In the genomic region with DNA sequence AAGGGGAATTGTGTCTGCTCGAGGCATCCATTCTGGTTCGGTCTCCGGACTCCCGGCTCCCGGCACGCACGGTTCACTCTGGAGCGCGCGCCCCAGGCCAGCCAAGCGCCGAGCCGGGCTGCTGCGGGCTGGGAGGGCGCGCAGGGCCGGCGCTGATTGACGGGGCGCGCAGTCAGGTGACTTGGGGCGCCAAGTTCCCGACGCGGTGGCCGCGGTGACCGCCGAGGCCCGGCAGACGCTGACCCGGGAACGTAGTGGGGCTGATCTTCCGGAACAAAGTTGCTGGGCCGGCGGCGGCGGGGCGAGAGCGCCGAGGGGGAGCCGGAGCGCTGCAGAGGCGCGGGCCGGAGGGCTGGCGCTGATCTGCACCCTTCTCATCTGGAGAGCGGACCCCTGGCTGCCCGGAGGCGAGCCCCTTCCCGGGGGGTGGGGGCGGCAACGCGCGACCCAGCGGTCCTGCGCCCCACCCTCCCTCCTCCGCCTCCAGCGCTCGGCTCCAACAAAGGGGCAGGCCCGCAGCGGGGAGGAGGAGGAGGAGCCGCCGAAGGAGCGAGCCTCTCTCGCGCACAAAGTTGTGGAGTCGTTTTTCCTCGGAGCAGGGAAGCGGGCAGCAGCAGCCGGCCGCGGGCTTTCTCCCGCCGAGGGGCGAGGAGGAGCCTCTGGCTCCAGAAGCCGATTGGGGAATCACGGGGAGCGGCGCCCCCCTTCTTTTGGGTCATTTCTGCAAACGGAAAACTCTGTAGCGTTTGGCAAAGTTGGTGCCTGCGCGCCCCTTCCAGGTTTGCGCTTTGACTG, we compare ENCODE assay signal across 1 cellular context.
TF ChIP-seq lines count a peak whose summit lies in the region.

UTRN (plus strand) TSS at position 583 of the 795 bp plus-strand sequence. CDS start 6,494 bp downstream, outside the sequence.

TF ChIP-seq in HepG2, 621 proteins besides CTCF, POLR2A, EP300 and RAD21 (continued from another document and continues in another):
- TF ChIP-seq RERE (CRISPR knock-in tag; IDR thresholded peaks at IDR 0.05; ENCODE audit: low read depth) (peak; percentile 30; the same call in 1 of the 2 replicates), SMARCE1 (IDR thresholded peaks at IDR 0.05; ENCODE audit: borderline replicate concordance) (no peak), TGIF2 (CRISPR knock-in tag; IDR thresholded peaks at IDR 0.05) (peak; percentile 74; the same call in 1 of the 2 replicates), IKZF4 (CRISPR knock-in tag; IDR thresholded peaks at IDR 0.05; ENCODE audit: borderline replicate concordance, low read depth, not compliant biosample characterization) (peak; percentile 96), HNRNPL (IDR thresholded peaks at IDR 0.05; ENCODE audit: low read depth, low read length) (peak; percentile 55; the same call in 1 of the 2 replicates), CBFB (CRISPR knock-in tag; IDR thresholded peaks at IDR 0.05) (peak; percentile 76), GATAD1 (CRISPR knock-in tag; IDR thresholded peaks at IDR 0.05) (peak; percentile 74), ZNF337 (CRISPR knock-in tag; IDR thresholded peaks at IDR 0.05; ENCODE audit: borderline replicate concordance, low read depth) (peak; percentile 74; the same call in 1 of the 2 replicates), ARHGAP35 (CRISPR knock-in tag; IDR thresholded peaks at IDR 0.05; ENCODE audit: borderline replicate concordance) (peak; percentile 97; the same call in 1 of the 2 replicates), ZNF782 (CRISPR knock-in tag; IDR thresholded peaks at IDR 0.05; ENCODE audit: borderline replicate concordance) (peak; percentile 85), ZNF737 (CRISPR knock-in tag; IDR thresholded peaks at IDR 0.05; ENCODE audit: borderline replicate concordance) (0 out of 2 replicates have a peak, but pooled peaks have one; percentile 58), PLRG1 (conservative IDR thresholded peaks at IDR 0.05) (no peak), ZNF7 (CRISPR knock-in tag; IDR thresholded peaks at IDR 0.05) (no peak), HOXA9 (CRISPR knock-in tag; IDR thresholded peaks at IDR 0.05; ENCODE audit: borderline replicate concordance) (peak; percentile 73), FOXP1 (IDR thresholded peaks at IDR 0.05) (no peak), FOXP1 (CRISPR knock-in tag; IDR thresholded peaks at IDR 0.05) (no peak), NFKBIZ (CRISPR knock-in tag; IDR thresholded peaks at IDR 0.05) (peak; percentile 39; the same call in 1 of the 2 replicates), SRSF4 (IDR thresholded peaks at IDR 0.05; ENCODE audit: low read depth, low read length, poor library complexity, severe bottlenecking) (no peak), ZBTB38 (CRISPR knock-in tag; IDR thresholded peaks at IDR 0.05) (peak; percentile 92), ZMYM2 (CRISPR knock-in tag; IDR thresholded peaks at IDR 0.05) (no peak), RARG (CRISPR knock-in tag; IDR thresholded peaks at IDR 0.05; ENCODE audit: low read depth) (no peak), ZNF343 (CRISPR knock-in tag; IDR thresholded peaks at IDR 0.05) (peak; percentile 49; the same call in 1 of the 2 replicates), ZNF605 (CRISPR knock-in tag; IDR thresholded peaks at IDR 0.05) (peak; percentile 79), HES4 (CRISPR knock-in tag; IDR thresholded peaks at IDR 0.05; ENCODE audit: borderline replicate concordance) (peak; percentile 97), ZNF503 (CRISPR knock-in tag; IDR thresholded peaks at IDR 0.05) (peak; percentile 71), FOXC1 (CRISPR knock-in tag; IDR thresholded peaks at IDR 0.05; ENCODE audit: borderline replicate concordance) (peak; percentile 83; the same call in 1 of the 2 replicates), TEF (CRISPR knock-in tag; IDR thresholded peaks at IDR 0.05) (0 out of 2 replicates have a peak, but pooled peaks have one; percentile 63), PRPF4 (IDR thresholded peaks at IDR 0.05; ENCODE audit: low read depth, low read length, poor library complexity, severe bottlenecking) (no peak), ZNF256 (CRISPR knock-in tag; conservative IDR thresholded peaks at IDR 0.05) (no peak), ZNF142 (CRISPR knock-in tag; IDR thresholded peaks at IDR 0.05) (peak; percentile 93), NCOA1 (CRISPR knock-in tag; IDR thresholded peaks at IDR 0.05) (no peak), SMAD1 (CRISPR knock-in tag; IDR thresholded peaks at IDR 0.05; ENCODE audit: borderline replicate concordance, low read depth) (no peak; the same call in 1 of the 2 replicates), SP5 (CRISPR knock-in tag; IDR thresholded peaks at IDR 0.05; ENCODE audit: borderline replicate concordance, low read depth) (peak; percentile 84), DBP (CRISPR knock-in tag; IDR thresholded peaks at IDR 0.05; ENCODE audit: not compliant biosample characterization) (no peak), RXRB (CRISPR knock-in tag; IDR thresholded peaks at IDR 0.05; ENCODE audit: borderline replicate concordance) (peak; percentile 70; the same call in 1 of the 2 replicates), MAFF (IDR thresholded peaks at IDR 0.05; ENCODE audit: low read depth, low read length) (no peak), SAP130 (CRISPR knock-in tag; IDR thresholded peaks at IDR 0.05; ENCODE audit: low read depth) (peak; percentile 93), POLR2AphosphoS2 (IDR thresholded peaks at IDR 0.05; ENCODE audit: low read depth, low read length) (no peak)
- TF ChIP-seq, protein P1, sequence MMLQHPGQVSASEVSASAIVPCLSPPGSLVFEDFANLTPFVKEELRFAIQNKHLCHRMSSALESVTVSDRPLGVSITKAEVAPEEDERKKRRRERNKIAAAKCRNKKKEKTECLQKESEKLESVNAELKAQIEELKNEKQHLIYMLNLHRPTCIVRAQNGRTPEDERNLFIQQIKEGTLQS (CRISPR knock-in tag; IDR thresholded peaks at IDR 0.05) = 0 out of 2 replicates have a peak, but pooled peaks have one; percentile 50
- TF ChIP-seq, protein P2, sequence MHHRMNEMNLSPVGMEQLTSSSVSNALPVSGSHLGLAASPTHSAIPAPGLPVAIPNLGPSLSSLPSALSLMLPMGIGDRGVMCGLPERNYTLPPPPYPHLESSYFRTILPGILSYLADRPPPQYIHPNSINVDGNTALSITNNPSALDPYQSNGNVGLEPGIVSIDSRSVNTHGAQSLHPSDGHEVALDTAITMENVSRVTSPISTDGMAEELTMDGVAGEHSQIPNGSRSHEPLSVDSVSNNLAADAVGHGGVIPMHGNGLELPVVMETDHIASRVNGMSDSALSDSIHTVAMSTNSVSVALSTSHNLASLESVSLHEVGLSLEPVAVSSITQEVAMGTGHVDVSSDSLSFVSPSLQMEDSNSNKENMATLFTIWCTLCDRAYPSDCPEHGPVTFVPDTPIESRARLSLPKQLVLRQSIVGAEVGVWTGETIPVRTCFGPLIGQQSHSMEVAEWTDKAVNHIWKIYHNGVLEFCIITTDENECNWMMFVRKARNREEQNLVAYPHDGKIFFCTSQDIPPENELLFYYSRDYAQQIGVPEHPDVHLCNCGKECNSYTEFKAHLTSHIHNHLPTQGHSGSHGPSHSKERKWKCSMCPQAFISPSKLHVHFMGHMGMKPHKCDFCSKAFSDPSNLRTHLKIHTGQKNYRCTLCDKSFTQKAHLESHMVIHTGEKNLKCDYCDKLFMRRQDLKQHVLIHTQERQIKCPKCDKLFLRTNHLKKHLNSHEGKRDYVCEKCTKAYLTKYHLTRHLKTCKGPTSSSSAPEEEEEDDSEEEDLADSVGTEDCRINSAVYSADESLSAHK (CRISPR knock-in tag; IDR thresholded peaks at IDR 0.05; ENCODE audit: borderline replicate concordance) = peak; percentile 73; the same call in 1 of the 2 replicates
